8 cellular contexts compared by ENCODE assay signal in the genomic region with DNA sequence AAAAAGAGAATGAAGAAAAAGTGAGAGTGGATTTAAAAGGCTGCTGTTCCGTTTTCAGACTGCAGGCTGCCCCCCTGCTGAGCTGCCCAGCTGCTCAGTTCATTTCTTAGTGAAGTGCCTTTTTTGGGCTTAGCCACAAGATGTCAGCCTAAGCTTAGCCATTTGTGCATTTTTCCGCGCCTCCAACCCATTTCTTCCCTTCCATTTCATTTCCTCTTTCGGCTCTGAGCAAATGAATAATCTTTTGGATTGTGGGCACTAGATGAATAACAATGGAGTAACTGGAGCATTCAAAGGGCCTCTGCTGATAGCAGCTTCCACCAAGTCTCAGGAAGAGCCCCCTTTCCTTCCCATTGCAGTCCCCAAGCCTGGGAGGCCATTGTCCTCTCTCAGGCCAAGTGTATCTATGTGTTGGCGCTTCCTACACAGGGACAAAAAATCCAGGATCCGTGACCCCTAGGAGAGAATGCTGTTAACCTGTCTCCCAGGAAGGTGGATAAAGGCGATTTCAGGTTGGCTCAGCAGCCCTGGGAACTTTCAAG.
A peak's percentile ranks its signal among the peaks of the same experiment; 100 is the strongest.
DNase-seq lines count a peak whose midpoint lies in the region; ATAC-seq, FAIRE-seq and TF ChIP-seq lines count a peak whose summit lies in the region.

No MANE protein-coding gene starts in this region.

- H3K36me3 ChIP-seq in HAP-1 (replicated peaks) (no peaks in the 10 kb centered on the region), PC-9 (ENCODE audit: low read depth) (no peaks in the 10 kb centered on the region), bronchial epithelial cell (ENCODE audit: control insufficient read depth, insufficient read depth, low read length) (no peaks in the 10 kb centered on the region), kidney (ENCODE audit: control insufficient read depth in 1 of 2, insufficient read depth in 2 of 2, low read length in 2 of 2) (no peaks in the 10 kb centered on the region)

- DNase-seq in A549 (ENCODE audit: low read depth in 1 of 2, low spot score in 1 of 2) (peak; percentile 81 to 88), GM10248 (ENCODE audit: extremely low spot score) (peak; percentile 71), HAP-1 (ENCODE audit: low spot score in 2 of 2) (peak; percentile 85 to 90), Kasumi-1 (lab: John Stamatoyannopoulos, UW) (peak; percentile 88 to 89), PC-9 (peak; percentile 63 to 69), bronchial epithelial cell (ENCODE audit: low read depth) (peak; percentile 76), kidney (no peak)
- peak in 2 of 3 donors; percentile 9 for DNase-seq in stimulated activated CD4-positive, alpha-beta T cell treated with anti-CD3 and anti-CD28 coated beads, TNF-alpha, amount 100 ng/mL, for 48 hours (ENCODE audit: low read depth in 3 of 3)

- H2AFZ ChIP-seq in PC-9 = 0 out of 2 replicates have a peak overlapping the region, but pooled peaks have one; percentile 40

- FAIRE-seq in A549 (lab: Jason Lieb, UNC) (peak; percentile 97), bronchial epithelial cell (lab: Jason Lieb, UNC) (no peak), kidney (lab: Jason Lieb, UNC) (peak; percentile 83)

- TF ChIP-seq RAD21 in A549 (conservative IDR thresholded peaks at IDR 0.05 in 1 of 2, IDR thresholded peaks at IDR 0.05 in 1 of 2) = peak; percentile 99

- H3K79me2 ChIP-seq in PC-9 (ENCODE audit: low read depth) = no peaks in the 10 kb centered on the region

- H3K4me2 ChIP-seq in A549 (peak overlapping the region; percentile 55), PC-9 (peak overlapping the region; percentile 30)

- H3K4me3 ChIP-seq in A549 (no peak overlapping the region), HAP-1 (no peak overlapping the region), PC-9 (no peak overlapping the region), bronchial epithelial cell (ENCODE audit: low read depth, low read length) (no peak overlapping the region), kidney (ENCODE audit: low read length in 2 of 2) (peak overlapping the region; percentile 35 to 55)

- no TSS peak for BruUV-seq in PC-9 (replicated peaks; lab: Mats Ljungman, UMichigan)

- no peak for TF ChIP-seq EP300 in A549 (IDR thresholded peaks at IDR 0.05)

- intact Hi-C loops in PC-9 (cut with micrococcal nuclease; ENCODE audit: unreplicated experiment) (loop anchor here (1.0 to 5.0 kb wide), 7 partner anchors 41 to 1132 kb away; no protein-coding TSS in a partner anchor), kidney (cut with DNase I) (no loop called here)

- CTCF ChIA-PET in A549 (lab: Yijun Ruan, JAX) = interaction anchor here (0.6 to 24.6 kb wide), 41 partner anchors 8 to 1129 kb away, joined by 3 to 604 read pairs (median 4); a partner anchor contains a TSS
- CTCF ChIA-PET in GM10248 (lab: Yijun Ruan, JAX) = interaction anchor here (0.7 to 3.7 kb wide), 23 partner anchors 8 to 1013 kb away, joined by 3 to 21 read pairs (median 6); no protein-coding TSS in a partner anchor
- CTCF ChIA-PET in PC-9 (lab: Charles Lee) = interaction anchor here (0.8 to 2.3 kb wide), 3 partner anchors 40 to 847 kb away, joined by 3 to 14 read pairs (median 7); no protein-coding TSS in a partner anchor

- H3K9me3 ChIP-seq in A549 (no peaks in the 10 kb centered on the region), HAP-1 (peaks cover 8% of the 10 kb centered on the region), PC-9 (ENCODE audit: insufficient read depth, low read depth) (no peaks in the 10 kb centered on the region), kidney (ENCODE audit: control insufficient read depth in 1 of 2, low read length in 2 of 2) (no peaks in the 10 kb centered on the region)

- WGBS in A549 (ENCODE audit: missing lambda C conversion rate) = 20% methylated on average over 7 of the region's 7 CpGs

- no peaks in the 10 kb centered on the region for H3K9me2 ChIP-seq in PC-9 (ENCODE audit: insufficient read depth)

- no peak for TF ChIP-seq POLR2A in A549 (IDR thresholded peaks at IDR 0.05; ENCODE audit: low read length)

- H4K20me1 ChIP-seq in PC-9 (ENCODE audit: insufficient read depth) = no peaks in the 10 kb centered on the region

- H3K27ac ChIP-seq in A549 (peak overlapping the region; percentile 19 to 52; a peak in 2 of 6 replicates), PC-9 (no peak overlapping the region), kidney (ENCODE audit: low read depth in 2 of 2, low read length in 2 of 2) (no peak overlapping the region)

- H3K4me1 ChIP-seq in A549 (peaks cover 29% of the 10 kb centered on the region), HAP-1 (peaks cover 22% of the 10 kb centered on the region), PC-9 (replicated peaks; ENCODE audit: insufficient read depth) (peaks cover 34% of the 10 kb centered on the region), kidney (ENCODE audit: control insufficient read depth in 1 of 2, insufficient read depth in 1 of 2, low read depth in 1 of 2, low read length in 2 of 2) (peaks cover 0 to 2% of the 10 kb centered on the region in 2 donors)

- peak; percentile 85 to 93 for ATAC-seq in A549

- peak; percentile 99 for TF ChIP-seq CTCF in A549 (IDR thresholded peaks at IDR 0.05)
- TF ChIP-seq CTCF in GM10248 (IDR thresholded peaks at IDR 0.05; ENCODE audit: control extremely low read depth, extremely low read depth, low read depth, missing control alignments) = peak; percentile 74
- TF ChIP-seq CTCF in PC-9 (conservative IDR thresholded peaks at IDR 0.05) = peak; percentile 85
- peak; percentile 89 for TF ChIP-seq CTCF in bronchial epithelial cell (IDR thresholded peaks at IDR 0.05; ENCODE audit: insufficient read depth, low read length, severe bottlenecking)
- TF ChIP-seq CTCF in kidney (IDR thresholded peaks at IDR 0.05; ENCODE audit: borderline replicate concordance, extremely low read depth, insufficient read depth) = peak; percentile 92

- peak overlapping the region in 1 of 2 donors; percentile 26 for H3K9ac ChIP-seq in kidney (ENCODE audit: low read length in 2 of 2)

- H3K27me3 ChIP-seq in HAP-1 (ENCODE audit: low read depth) (no peaks in the 10 kb centered on the region), PC-9 (ENCODE audit: insufficient read depth, low read depth) (no peaks in the 10 kb centered on the region), bronchial epithelial cell (ENCODE audit: control insufficient read depth, insufficient read depth, low read length) (no peaks in the 10 kb centered on the region)

- in situ Hi-C loops in HAP-1 (cut with MboI; ENCODE audit: low sequenced_read_pairs) = loop anchor here (10.0 to 25.0 kb wide), 2 partner anchors 180 to 862 kb away; a partner anchor contains a TSS

- POLR2A ChIA-PET in A549 (lab: Yijun Ruan, JAX) (no interaction called here), GM10248 (lab: Yijun Ruan, JAX) (no interaction called here), PC-9 (lab: Charles Lee; ENCODE audit: unreplicated experiment) (no interaction called here)

- H3F3A ChIP-seq in PC-9 (ENCODE audit: insufficient read depth, low read depth) = peaks cover 19% of the 10 kb centered on the region; the same call in 1 of the 2 replicates

TF ChIP-seq in A549, 52 proteins besides CTCF, POLR2A, EP300 and RAD21:
- TF ChIP-seq SMC3 (IDR thresholded peaks at IDR 0.05) = peak; percentile 94
- TF ChIP-seq, protein P1, sequence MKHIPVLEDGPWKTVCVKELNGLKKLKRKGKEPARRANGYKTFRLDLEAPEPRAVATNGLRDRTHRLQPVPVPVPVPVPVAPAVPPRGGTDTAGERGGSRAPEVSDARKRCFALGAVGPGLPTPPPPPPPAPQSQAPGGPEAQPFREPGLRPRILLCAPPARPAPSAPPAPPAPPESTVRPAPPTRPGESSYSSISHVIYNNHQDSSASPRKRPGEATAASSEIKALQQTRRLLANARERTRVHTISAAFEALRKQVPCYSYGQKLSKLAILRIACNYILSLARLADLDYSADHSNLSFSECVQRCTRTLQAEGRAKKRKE (CRISPR knock-in tag; IDR thresholded peaks at IDR 0.05; ENCODE audit: low read depth) = no peak

Comparison
In these comparisons a context has a peak if more than half of its experiments do, and no peak if none do; other contexts are left out.
1. H3K27ac ChIP-seq: peak in A549 (2 of 2); none in PC-9 (single experiment) and kidney (0 of 2).
2. H3K4me3 ChIP-seq: peak in kidney (2 of 2); none in A549 (single experiment), HAP-1 (single experiment), PC-9 (single experiment) and bronchial epithelial cell (single experiment).
3. Peak in every context shown above with its lines, with median percentiles within 50 percentile points of each other: CTCF ChIP-seq.